In genomic region chr13:36038785-36039415, GRCh38 we compare ENCODE assay signal across 1 cellular context.
TF ChIP-seq lines count a peak whose summit lies in the region.

No MANE protein-coding gene starts in this region.

TF ChIP-seq in GM23338, 12 proteins besides CTCF, POLR2A, EP300 and RAD21:
- TF ChIP-seq ZNF462 (CRISPR knock-in tag; IDR thresholded peaks at IDR 0.05), result no peak
- no peak for TF ChIP-seq EZH2phosphoT487 (IDR thresholded peaks at IDR 0.05; ENCODE audit: unreplicated experiment)
TF ChIP-seq in GM23338: peak in this region for 0.
